In genomic region chr1:51973587-51974474, GRCh38 we compare ENCODE assay signal across 9 cellular contexts. TPM values are rescaled to one million over a fixed set of nuclear protein-coding genes. Genes with fewer than 3 reads are reported as not detected.
A peak's percentile ranks its signal among the peaks of the same experiment; 100 is the strongest.
DNase-seq lines count a peak whose midpoint lies in the region; ATAC-seq and TF ChIP-seq lines count a peak whose summit lies in the region.
"Had no signal": no experiment of that assay in that cellular context is flagged by ENCODE, and none has a peak within 500 bp of the region (broad histone marks: within the 10 kb centered on the region; RNA-seq: fewer than 3 reads in every experiment).

No MANE protein-coding gene starts in this region.

- no peaks in the 10 kb centered on the region for H3K27me3 Mint-ChIP-seq in neural crest cell (ENCODE audit: low read depth)

- ATAC-seq in GM18907 (IDR thresholded peaks at IDR 0.05; ENCODE audit: unreplicated experiment), result peak; percentile 44

- no peaks in the 10 kb centered on the region for H3K36me3 Mint-ChIP-seq in neural crest cell (ENCODE audit: low read depth)
- H3K36me3 Mint-ChIP-seq: naive B cell had no signal

- peaks cover 22% of the 10 kb centered on the region for H3K4me1 Mint-ChIP-seq in neural crest cell

- H3K9me3 Mint-ChIP-seq in neural crest cell, result no peaks in the 10 kb centered on the region
- H3K9me3 Mint-ChIP-seq: naive B cell had no signal

- H3K4me3 Mint-ChIP-seq in neural crest cell, result no peak overlapping the region
- H3K4me3 Mint-ChIP-seq: naive B cell had no signal

- H3K27ac Mint-ChIP-seq in neural crest cell (ENCODE audit: unreplicated experiment), result peak overlapping the region; percentile 40
- H3K27ac Mint-ChIP-seq: naive B cell had no signal

- TF ChIP-seq CTCF in neural crest cell (conservative IDR thresholded peaks at IDR 0.05), result no peak

- DNase-seq in NCI-H1105 (lab: John Stamatoyannopoulos, UW), result peak; percentile 67
- peak; percentile 57 for DNase-seq in RPMI7951 (ENCODE audit: low read depth)
- no peak for DNase-seq in neural crest cell (ENCODE audit: low read depth, low spot score)
- no peak for DNase-seq in DMS 273 (lab: John Stamatoyannopoulos, UW; ENCODE audit: unreplicated experiment)
- no peak for DNase-seq in GOT3 (lab: John Stamatoyannopoulos, UW)
- DNase-seq in activated CD8-positive, alpha-beta memory T cell treated with anti-CD3 and anti-CD28 coated beads for 24 hours, result no peak
- DNase-seq: kidney, naive B cell had no signal

RNA-seq across cellular contexts. Expression of gene RAB3B, which starts 16.7 kb away (rescaled TPM):
- 5.5 and 5.6 TPM in 2 replicates for total RNA-seq in RPMI7951 (2014; rRNA removed; shearing (Covaris generic))
- total RNA-seq in neural crest cell, result 2.4 TPM in 2 replicates

RNA-seq across cellular contexts. Expression of gene KTI12, which starts 59.8 kb away (rescaled TPM):
- total RNA-seq in RPMI7951 (2014; rRNA removed; shearing (Covaris generic)), result 12.4 and 15.0 TPM in 2 replicates
- total RNA-seq in neural crest cell, result 6.4 and 8.1 TPM in 2 replicates

Comparison
In these comparisons a context has a peak if more than half of its experiments do, and no peak if none do; other contexts are left out.
1. DNase-seq: peak in NCI-H1105 (single experiment) and RPMI7951 (single experiment); none in neural crest cell (single experiment), DMS 273 (single experiment), GOT3 (single experiment) and activated CD8-positive, alpha-beta memory T cell treated with anti-CD3 and anti-CD28 coated beads for 24 hours (single experiment).